In the genomic region with DNA sequence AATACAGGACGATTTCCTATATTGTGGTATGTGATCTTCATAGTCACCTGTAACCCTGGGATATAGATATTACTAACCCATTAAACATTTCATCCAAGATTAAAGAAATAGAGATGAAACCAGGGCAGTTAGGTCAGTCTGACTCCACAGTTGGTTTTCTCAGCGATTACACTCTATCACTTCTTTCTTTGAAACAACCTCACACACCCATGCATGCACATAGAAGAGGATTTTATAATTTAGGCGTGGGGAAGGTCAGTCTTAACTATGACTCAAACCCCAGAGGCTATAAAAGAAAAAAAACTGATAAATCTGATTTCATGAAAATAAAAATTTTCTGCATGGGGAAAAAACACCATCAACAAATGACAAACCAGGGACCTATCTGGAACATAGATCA, we compare ENCODE assay signal across 14 cellular contexts. TPM values are rescaled to one million over a fixed set of nuclear protein-coding genes. Genes with fewer than 3 reads are reported as not detected.
A peak's percentile ranks its signal among the peaks of the same experiment; 100 is the strongest.
DNase-seq lines count a peak whose midpoint lies in the region; ATAC-seq and TF ChIP-seq lines count a peak whose summit lies in the region.
"Had no signal": no experiment of that assay in that cellular context is flagged by ENCODE, and none has a peak within 500 bp of the region (broad histone marks: within the 10 kb centered on the region; RNA-seq: fewer than 3 reads in every experiment).

No MANE protein-coding gene starts in this region.

- no peaks in the 10 kb centered on the region for H3K9me3 Mint-ChIP-seq in CD4-positive, CD25-positive, alpha-beta regulatory T cell
- H3K9me3 Mint-ChIP-seq: GM23338, H9 had no signal

- no peaks in the 10 kb centered on the region for H3K9me3 ChIP-seq in CD4-positive, CD25-positive, alpha-beta regulatory T cell (ENCODE audit: control insufficient read depth in 2 of 2, low read length in 2 of 2)
- H3K9me3 ChIP-seq in T-helper 17 cell (ENCODE audit: control insufficient read depth, low read length, poor library complexity, severe bottlenecking) = no peaks in the 10 kb centered on the region
- no peaks in the 10 kb centered on the region for H3K9me3 ChIP-seq in gastrocnemius medialis

- intact Hi-C loops in gastrocnemius medialis (cut with DNase I; ENCODE audit: low total_unique reads) = no loop called here

- H3K4me3 Mint-ChIP-seq in CD4-positive, CD25-positive, alpha-beta regulatory T cell = peak overlapping the region in 1 of 4 donors; percentile 3
- no peak overlapping the region for H3K4me3 Mint-ChIP-seq in T-helper 17 cell
- H3K4me3 Mint-ChIP-seq: GM23338, H9 had no signal

- in situ Hi-C loops in gastrocnemius medialis (cut with MboI; ENCODE audit: low sequenced_read_pairs in 4 of 4) = loop anchor here in 1 of 4 donors (10.0 kb wide), 1 partner anchor 49 kb away; the partner anchor contains the start of gene BCL2

- no peaks in the 10 kb centered on the region for H3K27me3 Mint-ChIP-seq in CD4-positive, CD25-positive, alpha-beta regulatory T cell
- H3K27me3 Mint-ChIP-seq in T-helper 17 cell = no peaks in the 10 kb centered on the region

- H3K27ac ChIP-seq in CD4-positive, CD25-positive, alpha-beta regulatory T cell (ENCODE audit: insufficient read depth, low read length, poor library complexity, severe bottlenecking) = no peak overlapping the region
- H3K27ac ChIP-seq in gastrocnemius medialis = peak overlapping the region in 3 of 4 donors; percentile 1 to 84 (median 82)
- H3K27ac ChIP-seq: BLaER1 had no signal

- ATAC-seq in CD4-positive, CD25-positive, alpha-beta regulatory T cell (ENCODE audit: low read depth in 2 of 2) = no peak
- no peak for ATAC-seq in T-helper 17 cell
- ATAC-seq in gastrocnemius medialis = no peak
- no peak for ATAC-seq in GM18867 (IDR thresholded peaks at IDR 0.05; ENCODE audit: unreplicated experiment)
- ATAC-seq: GM23338 had no signal

- H3K36me3 ChIP-seq in CD4-positive, CD25-positive, alpha-beta regulatory T cell (ENCODE audit: control insufficient read depth, insufficient read depth, low read length) = peaks cover 6% of the 10 kb centered on the region
- no peaks in the 10 kb centered on the region for H3K36me3 ChIP-seq in gastrocnemius medialis

- H3K36me3 Mint-ChIP-seq in CD4-positive, CD25-positive, alpha-beta regulatory T cell = peaks cover 42% of the 10 kb centered on the region
- peaks cover 9% of the 10 kb centered on the region for H3K36me3 Mint-ChIP-seq in T-helper 17 cell (ENCODE audit: low read depth)

- H3K27me3 ChIP-seq in CD4-positive, CD25-positive, alpha-beta regulatory T cell (ENCODE audit: control insufficient read depth, insufficient read depth, low read length) = no peaks in the 10 kb centered on the region
- H3K27me3 ChIP-seq in gastrocnemius medialis = no peaks in the 10 kb centered on the region
- H3K27me3 ChIP-seq: BLaER1 had no signal

- H3K4me1 Mint-ChIP-seq in CD4-positive, CD25-positive, alpha-beta regulatory T cell = peaks cover 45 to 88% (median 64%) of the 10 kb centered on the region in 4 donors
- H3K4me1 Mint-ChIP-seq in T-helper 17 cell = peaks cover 57% of the 10 kb centered on the region
- H3K4me1 Mint-ChIP-seq: GM23338, H9 had no signal

- peak overlapping the region in 2 of 3 donors; percentile 11 to 20 for H3K27ac Mint-ChIP-seq in CD4-positive, CD25-positive, alpha-beta regulatory T cell
- H3K27ac Mint-ChIP-seq in T-helper 17 cell = peak overlapping the region; percentile 24
- H3K27ac Mint-ChIP-seq: GM23338, H9 had no signal

- no peak for TF ChIP-seq CTCF in gastrocnemius medialis (IDR thresholded peaks at IDR 0.05 in 4 of 5, conservative IDR thresholded peaks at IDR 0.05 in 1 of 5)

- peaks cover 24% of the 10 kb centered on the region for H3K4me1 ChIP-seq in CD4-positive, CD25-positive, alpha-beta regulatory T cell (ENCODE audit: control insufficient read depth, insufficient read depth, low read length, poor library complexity, severe bottlenecking)
- H3K4me1 ChIP-seq in gastrocnemius medialis = peaks cover 42 to 44% of the 10 kb centered on the region in 2 donors

- no peak for TF ChIP-seq POLR2A in gastrocnemius medialis (IDR thresholded peaks at IDR 0.05)

- no peak overlapping the region for H3K4me3 ChIP-seq in CD4-positive, CD25-positive, alpha-beta regulatory T cell (ENCODE audit: low read depth, low read length)
- no peak overlapping the region for H3K4me3 ChIP-seq in gastrocnemius medialis
- H3K4me3 ChIP-seq: BLaER1, GM23338 had no signal

- DNase-seq in DMS79 treated with DMSO at 0.1 percent for 48 hours (lab: John Stamatoyannopoulos, UW) (peak; percentile 47), DMS79 (lab: John Stamatoyannopoulos, UW) (no peak), T-helper 17 cell (no peak), gastrocnemius medialis (no peak), kidney tubule cell (ENCODE audit: low spot score) (no peak), putamen (ENCODE audit: low spot score) (no peak)
- DNase-seq in CD4-positive, CD25-positive, alpha-beta regulatory T cell = no peak
- DNase-seq: 8988T, AML-193, Calu3, H9 had no signal

RNA-seq across cellular contexts. Expression of gene BCL2, which starts 54.2 kb away (rescaled TPM):
- 125 TPM for total RNA-seq in CD4-positive, CD25-positive, alpha-beta regulatory T cell
- polyA plus RNA-seq in CD4-positive, CD25-positive, alpha-beta regulatory T cell = 10 to 100 TPM; 19.1 to 39.0 (median 29.5) TPM
- total RNA-seq in T-helper 17 cell (100 to 1,000 TPM; 134 to 136 TPM), gastrocnemius medialis (10 to 100 TPM in 2 of 4 donors, 1 to 10 TPM in 2; 6.2 to 20.4 (median 13.7) TPM)
